ENCODE assay signal across 1 cellular context in the genomic region with DNA sequence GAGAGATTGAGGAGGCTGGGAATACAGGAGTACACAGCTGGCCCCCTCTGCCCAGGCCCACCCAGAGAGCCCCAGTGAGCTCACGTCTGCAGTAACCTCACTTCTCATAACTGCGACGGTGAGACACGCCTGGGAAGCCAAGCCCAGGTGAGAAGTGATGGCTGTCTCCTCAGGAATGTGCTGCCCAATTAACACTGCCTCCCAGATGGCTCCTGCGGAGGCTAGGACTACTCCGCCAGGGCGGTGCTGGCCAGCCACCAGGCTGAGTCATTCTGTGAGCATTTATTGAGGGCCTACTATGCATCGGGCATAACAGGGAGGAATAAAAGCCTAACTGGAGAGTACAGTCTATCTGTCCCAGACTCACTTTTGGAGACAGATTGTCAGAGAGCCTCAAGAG.
TF ChIP-seq lines count a peak whose summit lies in the region.

No MANE protein-coding gene starts in this region.

TF ChIP-seq in K562, 482 proteins besides CTCF, POLR2A, EP300 and RAD21:
- peak; percentile 82 for TF ChIP-seq ZKSCAN1 (IDR thresholded peaks at IDR 0.05; ENCODE audit: low read depth, low read length)
- TF ChIP-seq, protein P1, sequence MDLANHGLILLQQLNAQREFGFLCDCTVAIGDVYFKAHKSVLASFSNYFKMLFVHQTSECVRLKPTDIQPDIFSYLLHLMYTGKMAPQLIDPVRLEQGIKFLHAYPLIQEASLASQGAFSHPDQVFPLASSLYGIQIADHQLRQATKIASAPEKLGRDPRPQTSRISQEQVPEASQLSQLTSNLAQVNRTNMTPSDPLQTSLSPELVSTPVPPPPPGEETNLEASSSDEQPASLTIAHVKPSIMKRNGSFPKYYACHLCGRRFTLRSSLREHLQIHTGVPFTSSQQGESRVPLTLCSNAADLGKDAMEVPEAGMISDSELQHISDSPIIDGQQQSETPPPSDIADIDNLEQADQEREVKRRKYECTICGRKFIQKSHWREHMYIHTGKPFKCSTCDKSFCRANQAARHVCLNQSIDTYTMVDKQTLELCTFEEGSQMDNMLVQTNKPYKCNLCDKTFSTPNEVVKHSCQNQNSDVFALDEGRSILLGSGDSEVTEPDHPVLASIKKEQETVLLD (IDR thresholded peaks at IDR 0.05) = no peak
